11 cellular contexts compared by ENCODE assay signal in the genomic region with DNA sequence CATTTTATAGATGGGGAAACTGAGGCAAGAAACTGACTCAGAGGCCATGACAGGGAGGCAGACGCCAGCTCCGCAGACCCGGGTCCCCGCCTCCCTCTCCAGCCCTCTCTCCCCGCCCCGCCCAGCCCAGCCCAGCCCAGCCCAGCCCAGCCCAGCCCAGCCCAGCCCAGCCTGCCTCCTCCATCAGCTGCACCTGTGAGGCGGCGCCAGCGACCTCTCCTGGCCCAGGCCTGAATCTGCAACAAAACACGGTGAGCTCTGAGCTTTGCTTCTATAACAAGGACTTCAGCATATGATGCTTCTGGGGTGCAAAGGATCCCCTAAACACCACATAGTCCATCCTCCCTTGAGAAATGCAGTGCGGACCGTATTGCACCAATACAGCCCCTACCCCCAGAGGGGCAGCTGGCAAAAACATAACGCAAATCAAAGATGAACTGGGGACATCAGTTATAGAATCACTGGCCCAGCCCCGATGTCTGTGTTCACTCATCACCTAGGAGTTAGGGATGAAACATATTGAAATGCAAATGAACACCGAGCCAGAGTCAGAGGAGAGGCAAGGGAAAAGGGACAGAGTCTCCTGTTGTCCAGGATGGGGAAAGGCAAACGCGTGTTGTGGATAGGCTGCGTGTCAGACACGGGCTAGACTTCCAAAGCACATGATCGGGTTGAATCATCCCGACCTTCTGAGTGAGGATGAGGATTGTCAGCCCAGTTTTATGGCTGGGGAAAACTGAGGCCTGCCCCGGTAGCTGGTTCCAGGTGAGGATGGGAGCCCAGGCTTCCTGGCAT.
DNase-seq lines count a peak whose midpoint lies in the region; ATAC-seq, FAIRE-seq and TF ChIP-seq lines count a peak whose summit lies in the region.
"Had no signal": no experiment of that assay in that cellular context is flagged by ENCODE, and none has a peak within 500 bp of the region (broad histone marks: within the 10 kb centered on the region; RNA-seq: fewer than 3 reads in every experiment).

No MANE protein-coding gene starts in this region.

- H2AFZ ChIP-seq in Karpas-422 (ENCODE audit: low read length): no peak overlapping the region
- no peak overlapping the region for H2AFZ ChIP-seq in K562 (ENCODE audit: low read depth, low read length)

- H3K4me3 ChIP-seq in Karpas-422 (ENCODE audit: low read length) (no peak overlapping the region), K562 (no peak overlapping the region), gastrocnemius medialis (no peak overlapping the region)
- no peak overlapping the region for H3K4me3 ChIP-seq in naive thymus-derived CD4-positive, alpha-beta T cell (ENCODE audit: low read length)
- H3K4me3 ChIP-seq: uterus had no signal

- no peaks in the 10 kb centered on the region for H3K36me3 ChIP-seq in Karpas-422 (ENCODE audit: insufficient read depth, low read length)
- H3K36me3 ChIP-seq in K562 (ENCODE audit: control insufficient read depth, insufficient read depth, low read length): no peaks in the 10 kb centered on the region
- no peaks in the 10 kb centered on the region for H3K36me3 ChIP-seq in naive thymus-derived CD4-positive, alpha-beta T cell (ENCODE audit: control insufficient read depth in 2 of 3, insufficient read depth in 3 of 3, low read length in 3 of 3)
- no peaks in the 10 kb centered on the region for H3K36me3 ChIP-seq in gastrocnemius medialis
- H3K36me3 ChIP-seq: uterus had no signal

- TF ChIP-seq POLR2A in K562 (conservative IDR thresholded peaks at IDR 0.05) (no peak), gastrocnemius medialis (IDR thresholded peaks at IDR 0.05) (no peak)

- no peaks in the 10 kb centered on the region for H3K9me3 Mint-ChIP-seq in naive thymus-derived CD4-positive, alpha-beta T cell

- no peaks in the 10 kb centered on the region for H3K9me2 ChIP-seq in Karpas-422 (replicated peaks; ENCODE audit: insufficient read depth, low read length)

- POLR2A ChIA-PET in K562 (lab: Yijun Ruan, JAX): no interaction called here
- POLR2A ChIA-PET in naive thymus-derived CD4-positive, alpha-beta T cell (lab: Charles Lee): no interaction called here

- H3K4me3 Mint-ChIP-seq in naive thymus-derived CD4-positive, alpha-beta T cell: peak overlapping the region in 3 of 10 donors; percentile 18 to 42 (median 33)

- WGBS in K562 (ENCODE audit: insufficient coverage, low coverage, missing lambda C conversion rate): 15% methylated on average over 15 of the region's 22 CpGs

- CTCF ChIA-PET in K562 (lab: Yijun Ruan, JAX; ENCODE audit: low intra/inter-chr PET ratio): no interaction called here
- CTCF ChIA-PET in naive thymus-derived CD4-positive, alpha-beta T cell (lab: Charles Lee): no interaction called here

- H3K4me1 ChIP-seq in Karpas-422 (ENCODE audit: low read length) (no peaks in the 10 kb centered on the region), K562 (replicated peaks in 1 of 2; ENCODE audit: control insufficient read depth in 2 of 2, insufficient read depth in 2 of 2, low read length in 2 of 2) (peaks cover 3 to 8% of the 10 kb centered on the region in 2 experiments; a peak in 2 of 5 replicates), gastrocnemius medialis (no peaks in the 10 kb centered on the region)
- peaks cover 0 to 49% of the 10 kb centered on the region in 2 donors for H3K4me1 ChIP-seq in naive thymus-derived CD4-positive, alpha-beta T cell (ENCODE audit: control insufficient read depth in 2 of 2, insufficient read depth in 2 of 2, low read length in 2 of 2)
- H3K4me1 ChIP-seq: uterus had no signal

- H3K4me2 ChIP-seq in Karpas-422 (ENCODE audit: low read depth, low read length, poor library complexity, severe bottlenecking) (no peak overlapping the region), K562 (ENCODE audit: insufficient read depth, low read length) (no peak overlapping the region)
- H3K4me2 ChIP-seq: KMS-11 had no signal

- TF ChIP-seq RAD21 in K562 (CRISPR knock-in tag; conservative IDR thresholded peaks at IDR 0.05 in 1 of 2, IDR thresholded peaks at IDR 0.05 in 1 of 2): no peak

- H3K27me3 ChIP-seq in Karpas-422 (ENCODE audit: low read length): no peaks in the 10 kb centered on the region
- peaks cover 3 to 39% of the 10 kb centered on the region in 2 experiments; a peak in 3 of 5 replicates for H3K27me3 ChIP-seq in K562 (ENCODE audit: control insufficient read depth in 2 of 2, insufficient read depth in 2 of 2, low read length in 2 of 2)
- no peaks in the 10 kb centered on the region for H3K27me3 ChIP-seq in naive thymus-derived CD4-positive, alpha-beta T cell (ENCODE audit: control insufficient read depth in 2 of 2, insufficient read depth in 2 of 2, low read length in 2 of 2)
- H3K27me3 ChIP-seq in gastrocnemius medialis: no peaks in the 10 kb centered on the region
- H3K27me3 ChIP-seq: uterus had no signal

- TF ChIP-seq EP300 in K562 (IDR thresholded peaks at IDR 0.05; ENCODE audit: low read length): no peak

- H3K9me3 ChIP-seq in Karpas-422 (ENCODE audit: low read length) (no peaks in the 10 kb centered on the region), K562 (replicated peaks; ENCODE audit: control insufficient read depth, insufficient read depth, low read depth, low read length) (no peaks in the 10 kb centered on the region), gastrocnemius medialis (no peaks in the 10 kb centered on the region)
- H3K9me3 ChIP-seq in naive thymus-derived CD4-positive, alpha-beta T cell (ENCODE audit: control insufficient read depth in 2 of 3, low read length in 3 of 3): no peaks in the 10 kb centered on the region
- H3K9me3 ChIP-seq: uterus had no signal

- DNase-seq in Daoy (ENCODE audit: low read depth): peak; percentile 84
- peak; percentile 76 for DNase-seq in Karpas-422
- DNase-seq in K562 (ENCODE audit: extremely low read depth in 1 of 4, low spot score in 3 of 4): peak; percentile 56 to 79 (median 72)
- DNase-seq in naive thymus-derived CD4-positive, alpha-beta T cell: no peak
- no peak for DNase-seq in T1000 (lab: John Stamatoyannopoulos, UW)
- no peak for DNase-seq in gastrocnemius medialis
- DNase-seq in OCI-M1 (lab: John Stamatoyannopoulos, UW): no peak
- DNase-seq in NCI-H1694 treated with DMSO at 0.1 percent for 48 hours (lab: John Stamatoyannopoulos, UW): no peak
- DNase-seq: activated CD4-positive, alpha-beta T cell treated with anti-CD3 and anti-CD28 coated beads for 1 hour had no signal

- no TSS peak for BruUV-seq in K562 (replicated peaks; lab: Mats Ljungman, UMichigan)

- peak; percentile 30 to 63 (median 49); a peak in 4 of 6 replicates for TF ChIP-seq CTCF in K562 (IDR thresholded peaks at IDR 0.05 in 2 of 3, conservative IDR thresholded peaks at IDR 0.05 in 1 of 3; ENCODE audit: insufficient read depth in 2 of 3, low read depth in 1 of 3, low read length in 3 of 3)
- TF ChIP-seq CTCF in gastrocnemius medialis (IDR thresholded peaks at IDR 0.05 in 4 of 5, conservative IDR thresholded peaks at IDR 0.05 in 1 of 5): no peak

- FAIRE-seq in K562 (lab: Jason Lieb, UNC): no peak

- no peaks in the 10 kb centered on the region for H3K9me1 ChIP-seq in K562 (ENCODE audit: control insufficient read depth, insufficient read depth, low read length)

- in situ Hi-C loops in K562 (cut with MboI) (no loop called here), gastrocnemius medialis (cut with MboI; ENCODE audit: low sequenced_read_pairs in 4 of 4) (no loop called here)

- H3K27ac Mint-ChIP-seq in naive thymus-derived CD4-positive, alpha-beta T cell: peak overlapping the region in 3 of 9 donors; percentile 33 to 78 (median 42)

- intact Hi-C loops in K562 (cut with micrococcal nuclease): no loop called here
- intact Hi-C loops in naive thymus-derived CD4-positive, alpha-beta T cell (cut with micrococcal nuclease): no loop called here
- intact Hi-C loops in gastrocnemius medialis (cut with DNase I; ENCODE audit: low total_unique reads): no loop called here

- ATAC-seq in K562 (peak; percentile 88), gastrocnemius medialis (no peak)
- peak; percentile 33 for ATAC-seq in naive thymus-derived CD4-positive, alpha-beta T cell

- H3K9ac ChIP-seq in Karpas-422 (ENCODE audit: low read length) (no peak overlapping the region), K562 (ENCODE audit: insufficient read depth in 1 of 2, low read depth in 2 of 2, low read length in 2 of 2) (no peak overlapping the region)
- H3K9ac ChIP-seq: KMS-11 had no signal

- H3K4me1 Mint-ChIP-seq in naive thymus-derived CD4-positive, alpha-beta T cell: peaks cover 11 to 44% (median 21%) of the 10 kb centered on the region in 7 donors

- H3K27ac ChIP-seq in Karpas-422 (ENCODE audit: low read length) (no peak overlapping the region), K562 (ENCODE audit: extremely low read depth, low read depth, low read length) (no peak overlapping the region), gastrocnemius medialis (no peak overlapping the region)
- no peak overlapping the region for H3K27ac ChIP-seq in naive thymus-derived CD4-positive, alpha-beta T cell (ENCODE audit: low read depth, low read length)
- H3K27ac ChIP-seq: KMS-11, uterus had no signal

- no peaks in the 10 kb centered on the region for H4K20me1 ChIP-seq in Karpas-422 (ENCODE audit: insufficient read depth, low read depth, low read length)
- 0 out of 2 replicates have a peak, but pooled peaks cover 5% of the 10 kb centered on the region for H4K20me1 ChIP-seq in K562 (replicated peaks; ENCODE audit: control insufficient read depth, insufficient read depth, low read length)

- H3K36me3 Mint-ChIP-seq in naive thymus-derived CD4-positive, alpha-beta T cell: peaks cover 0 to 5% (median 0%) of the 10 kb centered on the region in 5 donors

- H3K79me2 ChIP-seq in Karpas-422 (ENCODE audit: low read length): no peaks in the 10 kb centered on the region
- no peaks in the 10 kb centered on the region for H3K79me2 ChIP-seq in K562 (ENCODE audit: control insufficient read depth, insufficient read depth, low read length)

- peaks cover 0 to 67% (median 5%) of the 10 kb centered on the region in 5 donors for H3K27me3 Mint-ChIP-seq in naive thymus-derived CD4-positive, alpha-beta T cell

TF ChIP-seq in K562, 482 proteins besides CTCF, POLR2A, EP300 and RAD21 (continues in another document):
- TF ChIP-seq, protein P1, sequence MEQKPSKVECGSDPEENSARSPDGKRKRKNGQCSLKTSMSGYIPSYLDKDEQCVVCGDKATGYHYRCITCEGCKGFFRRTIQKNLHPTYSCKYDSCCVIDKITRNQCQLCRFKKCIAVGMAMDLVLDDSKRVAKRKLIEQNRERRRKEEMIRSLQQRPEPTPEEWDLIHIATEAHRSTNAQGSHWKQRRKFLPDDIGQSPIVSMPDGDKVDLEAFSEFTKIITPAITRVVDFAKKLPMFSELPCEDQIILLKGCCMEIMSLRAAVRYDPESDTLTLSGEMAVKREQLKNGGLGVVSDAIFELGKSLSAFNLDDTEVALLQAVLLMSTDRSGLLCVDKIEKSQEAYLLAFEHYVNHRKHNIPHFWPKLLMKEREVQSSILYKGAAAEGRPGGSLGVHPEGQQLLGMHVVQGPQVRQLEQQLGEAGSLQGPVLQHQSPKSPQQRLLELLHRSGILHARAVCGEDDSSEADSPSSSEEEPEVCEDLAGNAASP (IDR thresholded peaks at IDR 0.05): no peak
- no peak for TF ChIP-seq BRF1 (IDR thresholded peaks at IDR 0.05; ENCODE audit: borderline replicate concordance, extremely low read depth, insufficient read length)

Comparison
In these comparisons a context has a peak if more than half of its experiments do, and no peak if none do; other contexts are left out.
1. DNase-seq: peak in Daoy (single experiment), Karpas-422 (single experiment) and K562 (4 of 4); none in naive thymus-derived CD4-positive, alpha-beta T cell (0 of 9), T1000 (single experiment), gastrocnemius medialis (0 of 2), OCI-M1 (single experiment) and NCI-H1694 treated with DMSO at 0.1 percent for 48 hours (single experiment).
2. ATAC-seq: peak in K562 (single experiment) and naive thymus-derived CD4-positive, alpha-beta T cell (single experiment); none in gastrocnemius medialis (0 of 2).
3. CTCF ChIP-seq: peak in K562 (3 of 3); none in gastrocnemius medialis (0 of 5).